Comparison of ENCODE assay signal across 32 cellular contexts in genomic region chr14:23117371-23118020, GRCh38. TPM values are rescaled to one million over a fixed set of nuclear protein-coding genes. Genes with fewer than 3 reads are reported as not detected.
DNase-seq lines count a peak whose midpoint lies in the region; ATAC-seq and TF ChIP-seq lines count a peak whose summit lies in the region.
"Had no signal": no experiment of that assay in that cellular context is flagged by ENCODE, and none has a peak within 500 bp of the region (broad histone marks: within the 10 kb centered on the region; RNA-seq: fewer than 3 reads in every experiment).

No MANE protein-coding gene starts in this region.

- no peak for ATAC-seq in Right ventricle myocardium inferior
- no peak for ATAC-seq in HG02588 (IDR thresholded peaks at IDR 0.05; ENCODE audit: unreplicated experiment)
- ATAC-seq: activated naive CD4-positive, alpha-beta T cell treated with anti-CD3 and anti-CD28 coated beads, Interleukin-2, amount 50 U/mL, for 72 hours; left colon; Panc1; psoas muscle; upper lobe of right lung had no signal

- H3K4me3 ChIP-seq in NB4 (ENCODE audit: low read depth, low read length): peak overlapping the region; percentile 96
- H3K4me3 ChIP-seq: psoas muscle, suprapubic skin, upper lobe of right lung had no signal

- TF ChIP-seq POLR2A in NB4 (IDR thresholded peaks at IDR 0.05; ENCODE audit: extremely low read depth, insufficient read length): no peak

- DNase-seq in Right ventricle myocardium inferior (ENCODE audit: missing footprints) (peak; percentile 79), cardiac septum (ENCODE audit: low spot score) (no peak), NB4 (ENCODE audit: low read depth) (peak; percentile 73), mesenteric fat pad (ENCODE audit: low spot score) (peak; percentile 79), NCI-H526 treated with DMSO at 0.1 percent for 48 hours (lab: John Stamatoyannopoulos, UW) (no peak), D341Med (ENCODE audit: low spot score) (no peak)
- no peak for DNase-seq in stimulated activated CD4-positive, alpha-beta T cell treated with anti-CD3 and anti-CD28 coated beads, Interleukin-4, amount 100 ng/mL, for 24 hours
- DNase-seq: activated CD4-positive, alpha-beta T cell treated with anti-CD3 and anti-CD28 coated beads for 1 hour; activated T-cell treated with anti-CD3 and anti-CD28 coated beads for 4 hours; CD8-positive, alpha-beta memory T cell; DMS 273 treated with DMSO at 0.1 percent for 48 hours; effector CD4-positive, alpha-beta T cell; GOT3; hypothalamus; left colon; mesenchymal stem cell; MV-4-11; NCI-H1436 treated with DMSO at 0.1 percent for 48 hours; NCI-H226; NCI-H69; occipital lobe; psoas muscle; SHP77; stimulated activated CD4-positive, alpha-beta T cell treated with anti-CD3 and anti-CD28 coated beads, Interleukin-4, amount 100 ng/mL, for 4 hours; stimulated activated naive CD4-positive, alpha-beta T cell; upper lobe of right lung had no signal

- intact Hi-C loops in Right ventricle myocardium inferior (cut with DNase I) (no loop called here), cardiac septum (cut with DNase I) (no loop called here)

- no peak for TF ChIP-seq CTCF in NB4 (IDR thresholded peaks at IDR 0.05; ENCODE audit: low read depth, low read length)

RNA-seq across cellular contexts. Expression of gene CEBPE, which starts 1.6 kb away (rescaled TPM):
- total RNA-seq in Right ventricle myocardium inferior (not detected), cardiac septum (not detected), mesenteric fat pad (not detected)
- total RNA-seq: bronchial epithelial cell, left colon, suprapubic skin, upper lobe of right lung had no signal

RNA-seq across cellular contexts. Expression of gene CIROP, which starts 12.7 kb away (rescaled TPM):
- total RNA-seq in Right ventricle myocardium inferior (not detected), cardiac septum (not detected), mesenteric fat pad (not detected)
- total RNA-seq: activated naive CD4-positive, alpha-beta T cell treated with anti-CD3 and anti-CD28 coated beads, Interleukin-2, amount 50 U/mL, for 72 hours; bronchial epithelial cell; CD8-positive, alpha-beta memory T cell; left colon; LHCN-M2; occipital lobe; psoas muscle; suprapubic skin; upper lobe of right lung had no signal

RNA-seq across cellular contexts. Expression of gene C14orf119, which starts 22.2 kb away (rescaled TPM):
- total RNA-seq in Right ventricle myocardium inferior: 22.4 TPM
- 28.9 TPM for total RNA-seq in cardiac septum
- 50.5 TPM for total RNA-seq in mesenteric fat pad

RNA-seq across cellular contexts. Expression of gene ACIN1, which starts 22.6 kb away (rescaled TPM):
- 73.9 TPM for total RNA-seq in Right ventricle myocardium inferior
- total RNA-seq in cardiac septum: 72.4 TPM
- total RNA-seq in mesenteric fat pad: 137 TPM

Comparison
In these comparisons a context has a peak if more than half of its experiments do, and no peak if none do; other contexts are left out.
1. DNase-seq: peak in Right ventricle myocardium inferior (single experiment), NB4 (single experiment) and mesenteric fat pad (single experiment); none in cardiac septum (single experiment), stimulated activated CD4-positive, alpha-beta T cell treated with anti-CD3 and anti-CD28 coated beads, Interleukin-4, amount 100 ng/mL, for 24 hours (single experiment), NCI-H526 treated with DMSO at 0.1 percent for 48 hours (single experiment) and D341Med (single experiment).